Comparison of ENCODE assay signal across 8 cellular contexts in genomic region chr9:130051855-130052254, GRCh38. TPM values are rescaled to one million over a fixed set of nuclear protein-coding genes. Genes with fewer than 3 reads are reported as not detected.
DNase-seq lines count a peak whose midpoint lies in the region; ATAC-seq, FAIRE-seq and TF ChIP-seq lines count a peak whose summit lies in the region.
"Had no signal": no experiment of that assay in that cellular context is flagged by ENCODE, and none has a peak within 500 bp of the region (broad histone marks: within the 10 kb centered on the region; RNA-seq: fewer than 3 reads in every experiment).

No MANE protein-coding gene starts in this region.

- TF ChIP-seq POLR2A in GM12891 (IDR thresholded peaks at IDR 0.05; ENCODE audit: low read depth, low read length) (no peak), prostate gland (IDR thresholded peaks at IDR 0.05) (no peak)

- H3K9me3 Mint-ChIP-seq in central memory CD8-positive, alpha-beta T cell, result no peaks in the 10 kb centered on the region

- DNase-seq in GM12891 (ENCODE audit: insufficient read length, low spot score) (no peak), NCI-H526 (lab: John Stamatoyannopoulos, UW) (peak; percentile 42 to 45), prostate gland (ENCODE audit: low spot score) (peak; percentile 64), GM19240 (ENCODE audit: insufficient read length, low spot score) (no peak), BE2C (no peak)
- DNase-seq in central memory CD8-positive, alpha-beta T cell (ENCODE audit: low spot score in 2 of 2), result no peak
- DNase-seq: NCI-H1105 treated with DMSO at 0.1 percent for 48 hours had no signal

- no peaks in the 10 kb centered on the region for H3K36me3 ChIP-seq in prostate gland
- no peaks in the 10 kb centered on the region for H3K36me3 ChIP-seq in BE2C

- peak overlapping the region; percentile 23 for H3K4me3 Mint-ChIP-seq in central memory CD8-positive, alpha-beta T cell

- no peaks in the 10 kb centered on the region for H3K27me3 Mint-ChIP-seq in central memory CD8-positive, alpha-beta T cell

- peaks cover 13% of the 10 kb centered on the region for H3K4me1 ChIP-seq in prostate gland (replicated peaks)
- no peaks in the 10 kb centered on the region for H3K4me1 ChIP-seq in BE2C

- intact Hi-C loops in prostate gland (cut with DNase I), result loop anchor here (5.0 kb wide), 1 partner anchor 45 kb away; no protein-coding TSS in a partner anchor

- TF ChIP-seq CTCF in prostate gland (IDR thresholded peaks at IDR 0.05), result no peak
- no peak for TF ChIP-seq CTCF in BE2C (IDR thresholded peaks at IDR 0.05; ENCODE audit: low read depth, low read length)

- H3K4me3 ChIP-seq in prostate gland (no peak overlapping the region), BE2C (ENCODE audit: low read depth, low read length) (no peak overlapping the region)

- peak overlapping the region; percentile 90 to 91 for H3K27ac ChIP-seq in prostate gland

- H3K27me3 ChIP-seq in prostate gland (replicated peaks; ENCODE audit: insufficient read depth), result no peaks in the 10 kb centered on the region
- H3K27me3 ChIP-seq in BE2C, result no peaks in the 10 kb centered on the region

- peaks cover 6% of the 10 kb centered on the region for H3K4me1 Mint-ChIP-seq in central memory CD8-positive, alpha-beta T cell

- no peak for ATAC-seq in central memory CD8-positive, alpha-beta T cell (replicated peaks; ENCODE audit: extremely low read depth, poor library complexity, severe bottlenecking)
- ATAC-seq in HG03354 (IDR thresholded peaks at IDR 0.05; ENCODE audit: poor library complexity, severe bottlenecking, unreplicated experiment), result no peak

- FAIRE-seq in GM12891 (lab: Jason Lieb, UNC), result no peak

- H3K9me3 ChIP-seq in prostate gland (no peaks in the 10 kb centered on the region), BE2C (no peaks in the 10 kb centered on the region)

- H3K36me3 Mint-ChIP-seq in central memory CD8-positive, alpha-beta T cell (ENCODE audit: insufficient read depth), result peaks cover 8% of the 10 kb centered on the region

- H3K27ac Mint-ChIP-seq in central memory CD8-positive, alpha-beta T cell (ENCODE audit: low read depth), result no peak overlapping the region

TF ChIP-seq in GM12891, 5 proteins besides CTCF, POLR2A, EP300 and RAD21:
- TF ChIP-seq POLR2AphosphoS5 (IDR thresholded peaks at IDR 0.05; ENCODE audit: low read depth, low read length), result no peak
- no peak for TF ChIP-seq PAX5 (IDR thresholded peaks at IDR 0.05; ENCODE audit: insufficient read depth, low read length, severe bottlenecking)
- TF ChIP-seq POU2F2 (IDR thresholded peaks at IDR 0.05; ENCODE audit: low read depth, low read length), result 0 out of 2 replicates have a peak, but pooled peaks have one; percentile 20

RNA-seq across cellular contexts. Expression of gene GPR107, which starts 1.9 kb away (rescaled TPM):
- 9.8 TPM for polyA plus RNA-seq in GM12891 (2012; ENCODE audit: low read depth, missing spikeins)
- 10 to 100 TPM; 36.3 to 51.5 TPM for total RNA-seq in prostate gland
- 35.8 TPM for polyA plus RNA-seq in BE2C (2012; ENCODE audit: insufficient read depth, insufficient read length, low read depth)

RNA-seq across cellular contexts. Expression of gene FNBP1, which starts 8.9 kb away (rescaled TPM):
- polyA plus RNA-seq in GM12891 (2012; ENCODE audit: low read depth, missing spikeins), result 209 TPM
- 10 to 100 TPM; 34.6 to 93.7 TPM for total RNA-seq in prostate gland
- polyA plus RNA-seq in BE2C (2012; ENCODE audit: insufficient read depth, insufficient read length, low read depth), result 9.7 TPM

Comparison
In these comparisons a context has a peak if more than half of its experiments do, and no peak if none do; other contexts are left out.
1. DNase-seq: peak in NCI-H526 (2 of 2) and prostate gland (single experiment); none in GM12891 (single experiment), central memory CD8-positive, alpha-beta T cell (0 of 2), GM19240 (single experiment) and BE2C (single experiment).